In the genomic region with DNA sequence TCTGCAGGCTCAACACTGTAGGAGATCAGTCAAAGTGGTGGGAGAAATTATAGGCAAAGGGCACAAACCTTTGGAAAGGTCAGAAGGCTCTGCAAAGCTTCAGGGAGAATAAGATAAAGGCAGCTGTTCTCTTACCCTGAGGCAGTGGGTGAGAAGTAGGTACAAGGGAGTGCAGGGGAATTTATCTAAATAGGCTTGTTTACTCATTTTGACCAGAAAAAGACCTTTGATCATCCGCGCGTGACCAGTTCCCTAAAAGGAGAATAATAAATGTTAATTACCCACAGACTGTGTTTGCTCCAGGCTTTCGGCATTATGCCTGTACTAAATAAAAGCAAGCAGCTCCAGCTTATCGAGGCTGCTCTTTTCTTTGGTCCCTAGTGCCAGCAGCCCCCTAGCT, we compare ENCODE assay signal across 26 cellular contexts. TPM values are rescaled to one million over a fixed set of nuclear protein-coding genes. Genes with fewer than 3 reads are reported as not detected.
DNase-seq lines count a peak whose midpoint lies in the region; ATAC-seq and TF ChIP-seq lines count a peak whose summit lies in the region.
"Had no signal": no experiment of that assay in that cellular context is flagged by ENCODE, and none has a peak within 500 bp of the region (broad histone marks: within the 10 kb centered on the region; RNA-seq: fewer than 3 reads in every experiment).

No MANE protein-coding gene starts in this region.

- H3K4me3 Mint-ChIP-seq in memory B cell: no peak overlapping the region
- H3K4me3 Mint-ChIP-seq: CD4-positive, alpha-beta memory T cell; HFFc6 had no signal

- no peaks in the 10 kb centered on the region for H3K36me3 Mint-ChIP-seq in memory B cell
- H3K36me3 Mint-ChIP-seq: CD4-positive, alpha-beta memory T cell had no signal

- no peak overlapping the region for H3K4me3 ChIP-seq in HEK293 (ENCODE audit: low read depth, low read length)
- H3K4me3 ChIP-seq in H7 (ENCODE audit: insufficient read depth, low read depth, low read length): no peak overlapping the region
- H3K4me3 ChIP-seq: SJSA1 had no signal

- H3K4me1 ChIP-seq in HEK293 (ENCODE audit: control insufficient read depth, insufficient read depth, low read length): no peaks in the 10 kb centered on the region
- H3K4me1 ChIP-seq: SJSA1 had no signal

- H3K36me3 ChIP-seq in HEK293 (ENCODE audit: control insufficient read depth in 2 of 2, insufficient read depth in 1 of 2, low read length in 2 of 2) (no peaks in the 10 kb centered on the region), H7 (replicated peaks; ENCODE audit: control insufficient read depth, insufficient read depth, low read length) (no peaks in the 10 kb centered on the region)
- H3K36me3 ChIP-seq: SJSA1 had no signal

- H3K9me3 ChIP-seq in HEK293 (ENCODE audit: control insufficient read depth, insufficient read depth, low read depth, low read length): no peaks in the 10 kb centered on the region
- H3K9me3 ChIP-seq: SJSA1 had no signal

- peak; percentile 56 for ATAC-seq in memory B cell (ENCODE audit: low read depth)
- ATAC-seq in HG03175 (IDR thresholded peaks at IDR 0.05; ENCODE audit: unreplicated experiment): no peak

- H3K4me1 Mint-ChIP-seq in memory B cell: peaks cover 2% of the 10 kb centered on the region

- POLR2A ChIA-PET in HEK293 (lab: Yijun Ruan, JAX): no interaction called here

- H3K27me3 Mint-ChIP-seq in memory B cell: no peaks in the 10 kb centered on the region
- H3K27me3 Mint-ChIP-seq: IgD-negative memory B cell had no signal

- no peak overlapping the region for H3K27ac Mint-ChIP-seq in memory B cell
- H3K27ac Mint-ChIP-seq: HFFc6, IgD-negative memory B cell had no signal

- H3K27ac ChIP-seq in HEK293 (ENCODE audit: extremely low read depth, low read depth, low read length): no peak overlapping the region
- H3K27ac ChIP-seq: HL-60, KMS-11, SJSA1 had no signal

- peaks cover 3% of the 10 kb centered on the region for H3K9me3 Mint-ChIP-seq in memory B cell
- H3K9me3 Mint-ChIP-seq: CD4-positive, alpha-beta memory T cell; HFFc6 had no signal

- H3K27me3 ChIP-seq in H7 (ENCODE audit: control insufficient read depth, insufficient read depth, low read length): no peaks in the 10 kb centered on the region
- H3K27me3 ChIP-seq: SJSA1 had no signal

- CTCF ChIA-PET in HEK293 (lab: Yijun Ruan, JAX): interaction anchor here (1.0 to 2.5 kb wide), 4 partner anchors 61 to 148 kb away, joined by 3 to 15 read pairs (median 6); no protein-coding TSS in a partner anchor

- TF ChIP-seq CTCF in HEK293 (tag by site-specific recombination; IDR thresholded peaks at IDR 0.05): no peak

- DNase-seq in NCI-H69 (lab: John Stamatoyannopoulos, UW) (peak; percentile 49), memory B cell (ENCODE audit: low spot score in 2 of 2) (peak in 1 of 2 donors; percentile 9), T-helper 9 cell (no peak), H7 (no peak)
- no peak for DNase-seq in activated CD4-positive, alpha-beta T cell treated with anti-CD3 and anti-CD28 coated beads for 48 hours
- DNase-seq: C1 segment of cervical spinal cord; CD4-positive, alpha-beta memory T cell; COR-L47; DMS53; HFFc6; MV-4-11; NCI-H2029; NCI-H2227 treated with DMSO at 0.1 percent for 48 hours; NCI-H526 treated with DMSO at 0.1 percent for 48 hours; Right ventricle myocardium superior; RPMI8226; T-helper 1 cell had no signal

TF ChIP-seq in HEK293, 187 proteins besides CTCF, POLR2A, EP300 and RAD21:
- TF ChIP-seq ZNF404 (tag by site-specific recombination; IDR thresholded peaks at IDR 0.05) (no peak), SETDB1 (IDR thresholded peaks at IDR 0.05; ENCODE audit: insufficient read length, low read length) (peak; percentile 31)
TF ChIP-seq in HEK293: peak in this region for 1.

RNA-seq across cellular contexts. Expression of gene FGFBP2, which starts 9.3 kb away (rescaled TPM):
- total RNA-seq in H7 (2014; rRNA removed; shearing (Covaris generic)): not detected in 2 replicates
- total RNA-seq: A673, Daoy, HFFc6, NCI-H460, SJSA1 had no signal

RNA-seq across cellular contexts. Expression of gene FGFBP1, which starts 15.1 kb away (rescaled TPM):
- not detected in 2 replicates for total RNA-seq in H7 (2014; rRNA removed; shearing (Covaris generic))
- total RNA-seq: A673; CD4-positive, alpha-beta memory T cell; HFFc6; NCI-H460; Right ventricle myocardium superior; SJSA1 had no signal
